In genomic region chr1:178165196-178165595, GRCh38 we compare ENCODE assay signal across 20 cellular contexts.
"Had no signal": no experiment of that assay in that cellular context is flagged by ENCODE, and none has a peak within 500 bp of the region (broad histone marks: within the 10 kb centered on the region; RNA-seq: fewer than 3 reads in every experiment).

No MANE protein-coding gene starts in this region.

- H3K4me1 Mint-ChIP-seq: T-cell had no signal

- ATAC-seq: T-cell had no signal

- H3K27ac Mint-ChIP-seq: T-cell had no signal

- H3K27ac ChIP-seq: KMS-11, RWPE1 had no signal

- H3K36me3 Mint-ChIP-seq: T-cell had no signal

- H3K9me3 ChIP-seq: SK-N-SH had no signal

- H3K4me2 ChIP-seq: KMS-11, SK-N-SH had no signal

- H3K4me3 Mint-ChIP-seq: T-cell had no signal

- H3K9ac ChIP-seq: KMS-11, SK-N-SH had no signal

- DNase-seq: Kasumi-1, MM.1S, NCI-H1092 treated with DMSO at 0.1 percent for 48 hours, NCI-H1436, NCI-H187, NCI-H2029, NCI-H2081 treated with DMSO at 0.1 percent for 48 hours, NCI-H2171, NCI-H226, NCI-H446, NCI-H510A, NCI-H524 treated with DMSO at 0.1 percent for 48 hours, NCI-H69, NCI-H774, SHP77, SK-N-SH, SW 1271, T-cell had no signal
